1 cellular context compared by ENCODE assay signal in genomic region chr9:137685886-137686420, GRCh38.
A peak's percentile ranks its signal among the peaks of the same experiment; 100 is the strongest.
TF ChIP-seq lines count a peak whose summit lies in the region.

No MANE protein-coding gene starts in this region.

TF ChIP-seq in IMR-90, 13 proteins besides CTCF, POLR2A, EP300 and RAD21:
- TF ChIP-seq BHLHE40 (IDR thresholded peaks at IDR 0.05; ENCODE audit: low read depth, low read length), result peak; percentile 36; the same call in 1 of the 2 replicates
- TF ChIP-seq SMC3 (IDR thresholded peaks at IDR 0.05; ENCODE audit: low read depth, low read length), result no peak
- TF ChIP-seq MAZ (IDR thresholded peaks at IDR 0.05; ENCODE audit: borderline replicate concordance, low read depth, low read length), result no peak
